In the genomic region with DNA sequence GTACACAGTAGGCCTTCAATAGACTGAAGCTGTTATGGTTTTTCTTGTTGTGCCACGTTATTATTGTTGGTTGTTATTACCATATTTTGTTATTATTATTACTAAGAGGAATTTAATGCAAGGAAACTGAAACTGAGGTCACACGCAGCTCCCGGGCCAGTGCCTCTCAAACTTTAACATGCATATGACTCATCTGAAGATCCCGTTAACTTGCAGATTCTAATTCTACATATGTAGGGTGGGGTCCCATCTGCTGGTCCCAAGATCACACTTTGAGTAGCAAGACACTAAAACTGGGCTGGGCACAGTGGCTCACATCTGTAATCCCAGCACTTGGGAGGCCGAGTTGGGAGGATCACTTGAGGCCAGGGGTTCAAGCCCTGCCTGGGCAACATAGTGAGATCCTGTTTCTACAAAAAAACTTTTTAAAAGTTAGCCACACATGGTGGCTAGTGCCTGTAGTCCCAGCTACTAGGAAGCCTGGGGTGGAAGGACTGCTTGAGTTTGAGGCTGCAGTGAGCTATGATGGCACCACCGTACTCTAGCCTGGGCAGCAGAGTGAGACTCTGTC, we compare ENCODE assay signal across 16 cellular contexts. TPM values are rescaled to one million over a fixed set of nuclear protein-coding genes. Genes with fewer than 3 reads are reported as not detected.
DNase-seq lines count a peak whose midpoint lies in the region; ATAC-seq, FAIRE-seq and TF ChIP-seq lines count a peak whose summit lies in the region.
"Had no signal": no experiment of that assay in that cellular context is flagged by ENCODE, and none has a peak within 500 bp of the region (broad histone marks: within the 10 kb centered on the region; RNA-seq: fewer than 3 reads in every experiment).

No MANE protein-coding gene starts in this region.

- no peak overlapping the region for H2BK120ac ChIP-seq in H1 (replicated peaks; ENCODE audit: low read depth, low read length)

- H3K36me3 ChIP-seq in BLaER1 treated with 17β-estradiol and CSF1 and Interleukin-3, amounts not matched to agents 10 nM and 100 nM: no peaks in the 10 kb centered on the region
- no peaks in the 10 kb centered on the region for H3K36me3 ChIP-seq in H1 (ENCODE audit: control insufficient read depth in 2 of 4, insufficient read depth in 4 of 4, low read length in 3 of 4)
- H3K36me3 ChIP-seq: heart left ventricle had no signal

- no peak for TF ChIP-seq CTCF in H1 (IDR thresholded peaks at IDR 0.05; ENCODE audit: control extremely low read depth in 1 of 3, insufficient read depth in 1 of 3, low read depth in 1 of 3, low read length in 3 of 3)

- no peak overlapping the region for H3K4ac ChIP-seq in H1 (replicated peaks; ENCODE audit: insufficient read length, low read depth, low read length)

- ATAC-seq in GM19438 (IDR thresholded peaks at IDR 0.05; ENCODE audit: low read depth, unreplicated experiment): peak; percentile 71
- ATAC-seq in HG03354 (IDR thresholded peaks at IDR 0.05; ENCODE audit: poor library complexity, severe bottlenecking, unreplicated experiment): peak; percentile 91
- ATAC-seq: activated T-helper 17 cell treated with anti-CD3 and anti-CD28 coated beads, Interleukin-2, amount 50 U/mL, for 72 hours had no signal

- H3K4me2 ChIP-seq in BLaER1 treated with 17β-estradiol and CSF1 and Interleukin-3, amounts not matched to agents 10 nM and 100 nM: peak overlapping the region in 5 of 11 experiments; percentile 4 to 77 (median 69); a peak in 9 of 22 replicates
- no peak overlapping the region for H3K4me2 ChIP-seq in H1 (ENCODE audit: insufficient read depth in 1 of 2, low read depth in 2 of 2, low read length in 2 of 2)
- H3K4me2 ChIP-seq: KMS-11 had no signal

- POLR2A ChIA-PET in H1 (lab: Charles Lee; ENCODE audit: partially characterized antibody): no interaction called here

- H2BK15ac ChIP-seq in H1 (ENCODE audit: low read length): no peak overlapping the region

- no peak overlapping the region for H3K14ac ChIP-seq in H1 (ENCODE audit: insufficient read length)

- no peaks in the 10 kb centered on the region for H3K23me2 ChIP-seq in H1 (ENCODE audit: low read depth, low read length)

- no peak for TF ChIP-seq EP300 in H1 (IDR thresholded peaks at IDR 0.05; ENCODE audit: borderline replicate concordance in 1 of 2, low read depth in 2 of 2, low read length in 2 of 2)

- 92% methylated on average over 6 of the region's 6 CpGs; no CpG with 5 or more reads in 1 of the 2 experiments for WGBS in H1 (ENCODE audit: extremely low coverage in 1 of 2, insufficient coverage in 1 of 2, insufficient read length in 1 of 2, insufficient replicate concordance in 2 of 2, low coverage in 1 of 2, low lambda C conversion rate in 2 of 2, missing lambda C conversion rate in 1 of 2), 2 experiments

- no peak for FAIRE-seq in H1 (lab: Jason Lieb, UNC)
- FAIRE-seq: small intestine had no signal

- TF ChIP-seq RAD21 in H1 (IDR thresholded peaks at IDR 0.05 in 1 of 2, conservative IDR thresholded peaks at IDR 0.05 in 1 of 2; ENCODE audit: low read depth in 2 of 2, low read length in 2 of 2): no peak

- H2BK5ac ChIP-seq in H1 (ENCODE audit: low read depth, low read length): no peak overlapping the region

- CTCF ChIA-PET in H1 (lab: Charles Lee; ENCODE audit: partially characterized antibody): no interaction called here

- no peak for TF ChIP-seq POLR2A in H1 (IDR thresholded peaks at IDR 0.05; ENCODE audit: control extremely low read depth in 1 of 2, low read depth in 2 of 2, low read length in 2 of 2)

- no peak overlapping the region for H2AFZ ChIP-seq in H1 (ENCODE audit: low read length)

- H3K9me3 ChIP-seq in BLaER1 treated with 17β-estradiol and CSF1 and Interleukin-3, amounts not matched to agents 10 nM and 100 nM (replicated peaks in 1 of 11): peaks cover 0 to 1% (median 0%) of the 10 kb centered on the region in 11 experiments; a peak in 1 of 22 replicates
- no peaks in the 10 kb centered on the region for H3K9me3 ChIP-seq in H1 (ENCODE audit: insufficient read depth in 2 of 2, low read depth in 1 of 2, low read length in 1 of 2)

- no peak overlapping the region for H3K23ac ChIP-seq in H1 (ENCODE audit: insufficient read length)

- no peak overlapping the region for H2BK12ac ChIP-seq in H1 (ENCODE audit: low read depth, low read length)

- DNase-seq in H1 (ENCODE audit: low read depth in 1 of 2, low spot score in 2 of 2) (no peak), OCI-M1 (lab: John Stamatoyannopoulos, UW) (no peak), NCI-H510A (lab: John Stamatoyannopoulos, UW) (no peak), superior temporal gyrus (ENCODE audit: extremely low spot score) (no peak), globus pallidus (ENCODE audit: low spot score) (no peak)
- DNase-seq: heart left ventricle; NCI-H748 treated with DMSO at 0.1 percent for 48 hours; small intestine; stimulated activated naive CD4-positive, alpha-beta T cell treated with Interleukin-2 at 50 U/mL for 16 hours; T-helper 9 cell had no signal

- H2AK5ac ChIP-seq in H1 (ENCODE audit: low read depth, low read length): no peak overlapping the region

- H3K79me1 ChIP-seq in H1 (ENCODE audit: low read depth, low read length): no peaks in the 10 kb centered on the region

- H3K4me1 ChIP-seq in BLaER1 treated with 17β-estradiol and CSF1 and Interleukin-3, amounts not matched to agents 10 nM and 100 nM: peaks cover 0 to 33% (median 4%) of the 10 kb centered on the region in 10 experiments; a peak in 10 of 20 replicates
- H3K4me1 ChIP-seq in H1 (replicated peaks in 1 of 4; ENCODE audit: control insufficient read depth in 3 of 4, insufficient read depth in 4 of 4, low read length in 3 of 4): peaks cover 0 to 3% (median 0%) of the 10 kb centered on the region in 4 experiments; a peak in 3 of 7 replicates

- no peaks in the 10 kb centered on the region for H4K20me1 ChIP-seq in BLaER1 treated with 17β-estradiol and CSF1 and Interleukin-3, amounts not matched to agents 10 nM and 100 nM
- H4K20me1 ChIP-seq in H1 (replicated peaks in 1 of 2; ENCODE audit: control insufficient read depth in 1 of 2, insufficient read depth in 2 of 2, low read length in 2 of 2): no peaks in the 10 kb centered on the region

- H4K8ac ChIP-seq in H1 (ENCODE audit: extremely low read depth, insufficient read depth, low read length): no peak overlapping the region

- no peak overlapping the region for H3K4me3 ChIP-seq in BLaER1 treated with 17β-estradiol and CSF1 and Interleukin-3, amounts not matched to agents 10 nM and 100 nM
- H3K4me3 ChIP-seq in H1 (ENCODE audit: extremely low read depth in 1 of 4, insufficient read depth in 2 of 4, low read depth in 3 of 4, low read length in 4 of 4): no peak overlapping the region

- no peaks in the 10 kb centered on the region for H3K27me3 ChIP-seq in BLaER1 treated with 17β-estradiol and CSF1 and Interleukin-3, amounts not matched to agents 10 nM and 100 nM
- no peaks in the 10 kb centered on the region for H3K27me3 ChIP-seq in H1 (replicated peaks in 1 of 4; ENCODE audit: control insufficient read depth in 3 of 4, extremely low read depth in 1 of 4, insufficient read depth in 3 of 4, low read length in 3 of 4)
- H3K27me3 ChIP-seq: heart left ventricle had no signal

- H3K9ac ChIP-seq in BLaER1 treated with 17β-estradiol and CSF1 and Interleukin-3, amounts not matched to agents 10 nM and 100 nM: peak overlapping the region in 4 of 11 experiments; percentile 60 to 77 (median 74); a peak in 7 of 22 replicates
- H3K9ac ChIP-seq in H1 (replicated peaks in 1 of 4; ENCODE audit: extremely low read depth in 1 of 4, low read depth in 3 of 4, low read length in 3 of 4): no peak overlapping the region
- H3K9ac ChIP-seq: KMS-11 had no signal

- no peaks in the 10 kb centered on the region for H3K79me2 ChIP-seq in H1 (ENCODE audit: control insufficient read depth in 1 of 2, insufficient read depth in 2 of 2, low read length in 2 of 2)

- no peak overlapping the region for H4K91ac ChIP-seq in H1 (replicated peaks; ENCODE audit: insufficient read length, low read length)

- H4K5ac ChIP-seq in H1 (ENCODE audit: insufficient read length, low read depth, low read length): no peak overlapping the region

- peak overlapping the region in 6 of 11 experiments; percentile 36 to 89 (median 81); a peak in 11 of 22 replicates for H3K27ac ChIP-seq in BLaER1 treated with 17β-estradiol and CSF1 and Interleukin-3, amounts not matched to agents 10 nM and 100 nM
- no peak overlapping the region for H3K27ac ChIP-seq in H1 (ENCODE audit: low read depth, low read length)
- H3K27ac ChIP-seq: KMS-11 had no signal

- H3K56ac ChIP-seq in H1 (replicated peaks; ENCODE audit: insufficient read length, low read depth, low read length): no peak overlapping the region

- no peak overlapping the region for H2BK20ac ChIP-seq in H1 (ENCODE audit: low read length)

- no peak overlapping the region for H3K18ac ChIP-seq in H1 (ENCODE audit: extremely low read depth, low read length)

RNA-seq across cellular contexts. Expression of a gene that starts 0.9 kb away (rescaled TPM):
- total RNA-seq in H1 (2021; fragmentation: NEBNext Ultra II Directional; extraction: Animal tissue kit (Norgen Biotek cat#: 25700)): not detected in 2 replicates
- not detected in 2 replicates for polyA plus RNA-seq in H1 (2011; rRNA removed)
- polyA plus RNA-seq in H1 (2011; cell fraction: cytosol; rRNA removed): not detected
- polyA plus RNA-seq in H1 (2011; cell fraction: nucleus; rRNA removed): not detected
- not detected in 4 replicates for polyA plus RNA-seq in H1 (2012, experiment 1 of 2)
- polyA plus RNA-seq in H1 (2012, experiment 2 of 2): not detected
- polyA plus RNA-seq in H1 (2013, experiment 1 of 2): not detected
- polyA plus RNA-seq in H1 (2013, experiment 2 of 2): not detected
- polyA minus RNA-seq in H1 (2011; rRNA and poly(A)+ RNA removed): not detected in 2 replicates
- not detected for polyA minus RNA-seq in H1 (2011; cell fraction: cytosol; rRNA and poly(A)+ RNA removed)
- not detected for polyA minus RNA-seq in H1 (2011; cell fraction: nucleus; rRNA and poly(A)+ RNA removed)
- total RNA-seq: activated T-helper 17 cell treated with anti-CD3 and anti-CD28 coated beads, Interleukin-2, amount 50 U/mL, for 72 hours had no signal
- polyA plus RNA-seq: AG04450 had no signal

RNA-seq across cellular contexts. Expression of a gene that starts 5.7 kb away (rescaled TPM):
- not detected in 2 replicates for total RNA-seq in H1 (2021; fragmentation: NEBNext Ultra II Directional; extraction: Animal tissue kit (Norgen Biotek cat#: 25700))
- not detected in 2 replicates for polyA plus RNA-seq in H1 (2011; rRNA removed)
- polyA plus RNA-seq in H1 (2011; cell fraction: cytosol; rRNA removed): not detected
- polyA plus RNA-seq in H1 (2011; cell fraction: nucleus; rRNA removed): not detected
- polyA plus RNA-seq in H1 (2012, experiment 1 of 2): not detected in 4 replicates
- polyA plus RNA-seq in H1 (2012, experiment 2 of 2): not detected
- polyA plus RNA-seq in H1 (2013, experiment 1 of 2): not detected
- polyA plus RNA-seq in H1 (2013, experiment 2 of 2): not detected
- not detected in 2 replicates for polyA minus RNA-seq in H1 (2011; rRNA and poly(A)+ RNA removed)
- not detected for polyA minus RNA-seq in H1 (2011; cell fraction: cytosol; rRNA and poly(A)+ RNA removed)
- polyA minus RNA-seq in H1 (2011; cell fraction: nucleus; rRNA and poly(A)+ RNA removed): not detected
- total RNA-seq: activated T-helper 17 cell treated with anti-CD3 and anti-CD28 coated beads, Interleukin-2, amount 50 U/mL, for 72 hours; heart left ventricle had no signal
- polyA plus RNA-seq: AG04450, heart left ventricle had no signal

RNA-seq across cellular contexts. Expression of a gene that starts 41.1 kb away (rescaled TPM):
- not detected in 2 replicates for total RNA-seq in H1 (2021; fragmentation: NEBNext Ultra II Directional; extraction: Animal tissue kit (Norgen Biotek cat#: 25700))
- not detected in 2 replicates for polyA plus RNA-seq in H1 (2011; rRNA removed)
- polyA plus RNA-seq in H1 (2011; cell fraction: cytosol; rRNA removed): not detected
- polyA plus RNA-seq in H1 (2011; cell fraction: nucleus; rRNA removed): not detected
- polyA plus RNA-seq in H1 (2012, experiment 1 of 2): not detected in 4 replicates
- polyA plus RNA-seq in H1 (2012, experiment 2 of 2): not detected
- not detected for polyA plus RNA-seq in H1 (2013, experiment 1 of 2)
- not detected for polyA plus RNA-seq in H1 (2013, experiment 2 of 2)
- not detected in 2 replicates for polyA minus RNA-seq in H1 (2011; rRNA and poly(A)+ RNA removed)
- polyA minus RNA-seq in H1 (2011; cell fraction: cytosol; rRNA and poly(A)+ RNA removed): not detected
- polyA minus RNA-seq in H1 (2011; cell fraction: nucleus; rRNA and poly(A)+ RNA removed): not detected
- total RNA-seq: activated T-helper 17 cell treated with anti-CD3 and anti-CD28 coated beads, Interleukin-2, amount 50 U/mL, for 72 hours; heart left ventricle had no signal
- polyA plus RNA-seq: AG04450, heart left ventricle had no signal

RNA-seq across cellular contexts. Expression of a gene that starts 57.7 kb away (rescaled TPM):
- total RNA-seq in H1 (2021; fragmentation: NEBNext Ultra II Directional; extraction: Animal tissue kit (Norgen Biotek cat#: 25700)): not detected in 2 replicates
- polyA plus RNA-seq in H1 (2011; rRNA removed): not detected in 2 replicates
- not detected for polyA plus RNA-seq in H1 (2011; cell fraction: cytosol; rRNA removed)
- not detected for polyA plus RNA-seq in H1 (2011; cell fraction: nucleus; rRNA removed)
- polyA plus RNA-seq in H1 (2012, experiment 1 of 2): not detected in 4 replicates
- polyA plus RNA-seq in H1 (2012, experiment 2 of 2): not detected
- polyA plus RNA-seq in H1 (2013, experiment 1 of 2): not detected
- polyA plus RNA-seq in H1 (2013, experiment 2 of 2): not detected
- not detected in 2 replicates for polyA minus RNA-seq in H1 (2011; rRNA and poly(A)+ RNA removed)
- not detected for polyA minus RNA-seq in H1 (2011; cell fraction: cytosol; rRNA and poly(A)+ RNA removed)
- polyA minus RNA-seq in H1 (2011; cell fraction: nucleus; rRNA and poly(A)+ RNA removed): not detected
- total RNA-seq: activated T-helper 17 cell treated with anti-CD3 and anti-CD28 coated beads, Interleukin-2, amount 50 U/mL, for 72 hours; heart left ventricle had no signal
- polyA plus RNA-seq: AG04450, heart left ventricle had no signal
